1 cellular context compared by ENCODE assay signal in the genomic region with DNA sequence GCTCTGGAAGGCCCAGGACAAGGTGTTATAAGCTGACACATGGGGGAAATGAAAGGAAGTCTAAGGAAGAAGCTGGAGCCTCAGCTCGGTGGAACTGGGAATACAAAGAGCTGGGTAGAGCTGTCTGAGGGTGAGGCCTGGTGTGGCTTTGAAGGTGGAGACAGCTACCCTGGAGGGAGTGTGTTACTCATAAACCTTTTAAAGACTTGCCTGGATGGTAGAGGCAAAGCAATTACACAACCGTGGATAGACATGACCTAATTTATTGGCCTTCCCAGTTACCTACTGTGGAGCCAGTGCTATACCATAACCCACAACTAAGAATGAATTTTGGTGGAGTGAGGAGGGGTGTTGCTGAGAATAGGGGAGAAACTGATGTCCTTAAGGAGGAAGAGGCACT.
TF ChIP-seq lines count a peak whose summit lies in the region.

No MANE protein-coding gene starts in this region.

TF ChIP-seq in HEK293, 187 proteins besides CTCF, POLR2A, EP300 and RAD21 (continued from another document):
- TF ChIP-seq ZNF394 (tag by site-specific recombination; IDR thresholded peaks at IDR 0.05; ENCODE audit: borderline replicate concordance) (peak; percentile 36; the same call in 1 of the 2 replicates), ZNF140 (tag by site-specific recombination; IDR thresholded peaks at IDR 0.05) (no peak), GLIS1 (tag by site-specific recombination; IDR thresholded peaks at IDR 0.05) (peak; percentile 7; the same call in 1 of the 2 replicates), ZIC2 (tag by site-specific recombination; IDR thresholded peaks at IDR 0.05) (peak; percentile 61), ZNF558 (tag by site-specific recombination; IDR thresholded peaks at IDR 0.05) (no peak), OSR2 (tag by site-specific recombination; IDR thresholded peaks at IDR 0.05) (0 out of 2 replicates have a peak, but pooled peaks have one; percentile 43)
TF ChIP-seq in HEK293: peak in this region for 7.
